Comparison of ENCODE assay signal across 8 cellular contexts in the genomic region with DNA sequence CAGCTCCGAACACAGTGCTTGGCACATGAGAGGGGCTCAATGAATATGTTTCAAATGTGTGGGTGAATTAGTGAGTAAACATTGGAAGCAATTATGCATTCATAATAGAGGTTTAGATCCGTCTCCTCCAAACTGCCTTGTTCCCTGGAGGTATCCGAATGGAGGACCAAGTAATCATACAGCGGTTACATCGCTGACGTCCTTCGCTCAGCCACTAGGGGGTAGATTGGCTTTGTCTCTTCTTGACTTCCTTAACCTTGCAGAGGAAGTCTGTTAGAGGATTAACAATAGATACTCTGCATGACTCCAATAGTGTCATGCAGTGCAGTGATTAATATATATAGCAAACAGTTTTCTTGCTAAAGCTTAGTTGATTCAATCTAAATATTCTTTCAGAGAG.
DNase-seq lines count a peak whose midpoint lies in the region; ATAC-seq and TF ChIP-seq lines count a peak whose summit lies in the region.

No MANE protein-coding gene starts in this region.

- no peaks in the 10 kb centered on the region for H3K27me3 ChIP-seq in RWPE2 (ENCODE audit: insufficient read depth, poor library complexity, severe bottlenecking)
- no peaks in the 10 kb centered on the region for H3K27me3 ChIP-seq in heart right ventricle

- ATAC-seq in RWPE2 (ENCODE audit: low read depth) (peak; percentile 72), heart right ventricle (peak in 7 of 8 donors; percentile 69 to 89 (median 76)), HG03442 (IDR thresholded peaks at IDR 0.05; ENCODE audit: unreplicated experiment) (no peak), GM21825 (IDR thresholded peaks at IDR 0.05; ENCODE audit: unreplicated experiment) (no peak)

- TF ChIP-seq CTCF in AG09309 (IDR thresholded peaks at IDR 0.05; ENCODE audit: control insufficient read depth, insufficient read depth, low read depth, low read length, missing control alignments) (peak; percentile 57), HFF-Myc (IDR thresholded peaks at IDR 0.05; ENCODE audit: low read depth, low read length, missing control alignments) (peak; percentile 68), RWPE2 (IDR thresholded peaks at IDR 0.05; ENCODE audit: poor library complexity, severe bottlenecking) (peak; percentile 67), heart right ventricle (IDR thresholded peaks at IDR 0.05) (peak; percentile 32 to 75 (median 61))

- WGBS in heart right ventricle, 2 donors, result 52 to 54% methylated on average over 7 of the region's 7 CpGs

- H3K27ac ChIP-seq in RWPE2 (ENCODE audit: poor library complexity, severe bottlenecking) (no peak overlapping the region), heart right ventricle (no peak overlapping the region)

- H3K9me3 ChIP-seq in RWPE2 (ENCODE audit: severe bottlenecking) (no peaks in the 10 kb centered on the region), heart right ventricle (no peaks in the 10 kb centered on the region)

- H3K4me3 ChIP-seq in AG09309 (ENCODE audit: control insufficient read depth, low read depth, low read length) (no peak overlapping the region), HFF-Myc (replicated peaks; ENCODE audit: low read depth, low read length) (no peak overlapping the region), RWPE2 (ENCODE audit: severe bottlenecking) (no peak overlapping the region), heart right ventricle (no peak overlapping the region)

- H3K4me1 ChIP-seq in RWPE2 (ENCODE audit: insufficient read depth, poor library complexity, severe bottlenecking), result no peaks in the 10 kb centered on the region
- H3K4me1 ChIP-seq in heart right ventricle, result peaks cover 0 to 28% (median 3%) of the 10 kb centered on the region in 9 donors

- H3K36me3 ChIP-seq in RWPE2 (ENCODE audit: low read depth) (no peaks in the 10 kb centered on the region; the same call in 1 of the 2 replicates), heart right ventricle (peaks cover 0 to 59% (median 6%) of the 10 kb centered on the region in 9 donors)

- DNase-seq in AG09309 (ENCODE audit: low read depth), result no peak
- DNase-seq in HFF-Myc (ENCODE audit: extremely low read depth, low read depth), result peak; percentile 10
- no peak for DNase-seq in RWPE2 (ENCODE audit: low spot score)
- peak; percentile 19 to 32 for DNase-seq in heart right ventricle
- peak; percentile 42 for DNase-seq in superior temporal gyrus (ENCODE audit: extremely low spot score)
- no peak for DNase-seq in activated CD4-positive, CD25-positive, alpha-beta regulatory T cell treated with anti-CD3 and anti-CD28 coated beads, Interleukin-2, amount 50 U/mL, for 72 hours

- intact Hi-C loops in heart right ventricle (cut with DNase I), result loop anchor here in 6 of 10 donors (10.0 kb wide), 4 partner anchors 61 to 401 kb away; no protein-coding TSS in a partner anchor

Comparison
In these comparisons a context has a peak if more than half of its experiments do, and no peak if none do; other contexts are left out.
1. DNase-seq: peak in HFF-Myc (single experiment), heart right ventricle (2 of 2) and superior temporal gyrus (single experiment); none in AG09309 (single experiment), RWPE2 (single experiment) and activated CD4-positive, CD25-positive, alpha-beta regulatory T cell treated with anti-CD3 and anti-CD28 coated beads, Interleukin-2, amount 50 U/mL, for 72 hours (single experiment).
2. ATAC-seq: peak in RWPE2 (single experiment) and heart right ventricle (7 of 8); none in HG03442 (single experiment) and GM21825 (single experiment).
3. Peak in every context shown above with its lines, with median percentiles within 50 percentile points of each other: CTCF ChIP-seq.